11 cellular contexts compared by ENCODE assay signal in the genomic region with DNA sequence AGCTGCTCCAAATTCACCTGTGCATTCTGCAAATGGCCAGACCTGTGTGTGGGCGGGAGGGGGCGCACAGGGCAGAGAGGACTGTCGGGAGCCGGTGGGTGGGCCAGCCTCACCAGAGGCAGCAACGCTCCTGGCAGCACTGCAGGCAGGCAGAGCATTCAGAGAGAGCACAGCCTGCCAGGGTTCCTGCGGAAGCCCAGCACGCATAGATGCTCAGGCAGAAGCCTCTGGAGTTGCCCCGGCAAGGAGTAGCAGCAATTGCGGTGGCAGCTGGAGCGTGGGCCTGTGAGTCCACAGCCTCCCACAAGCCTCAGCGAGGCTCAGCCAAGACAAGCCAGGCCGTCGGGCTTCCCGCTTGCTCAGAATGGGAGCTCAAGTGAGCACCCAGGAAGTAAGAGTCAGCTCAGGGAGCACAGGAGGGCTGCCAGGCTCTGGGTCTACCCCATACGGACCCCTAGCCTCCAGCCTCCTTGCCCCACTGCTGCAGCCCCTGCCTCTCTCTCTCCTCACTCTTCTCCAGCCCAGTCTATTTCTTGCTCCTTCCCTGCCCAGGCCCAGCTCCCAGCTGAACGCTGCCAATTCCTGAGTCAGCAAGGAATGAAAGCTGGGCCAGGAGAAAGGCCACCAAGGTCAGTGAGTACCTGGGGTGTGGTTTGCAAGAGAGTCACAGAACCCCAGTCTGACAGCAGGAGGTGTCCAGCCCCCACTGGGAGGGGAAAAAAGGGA. TPM values are rescaled to one million over a fixed set of nuclear protein-coding genes. Genes with fewer than 3 reads are reported as not detected.
DNase-seq lines count a peak whose midpoint lies in the region; ATAC-seq and TF ChIP-seq lines count a peak whose summit lies in the region.
"Had no signal": no experiment of that assay in that cellular context is flagged by ENCODE, and none has a peak within 500 bp of the region (broad histone marks: within the 10 kb centered on the region; RNA-seq: fewer than 3 reads in every experiment).

No MANE protein-coding gene starts in this region.

- no peaks in the 10 kb centered on the region for H4K20me1 ChIP-seq in GM23338 (replicated peaks; ENCODE audit: insufficient read depth)

- H3K4me3 Mint-ChIP-seq in GM23338 (no peak overlapping the region), WTC11 (no peak overlapping the region)

- DNase-seq in GM23338 (ENCODE audit: low spot score) (peak; percentile 75), WTC11 (ENCODE audit: low spot score) (peak; percentile 78), kidney tubule cell (ENCODE audit: low spot score) (peak; percentile 35), aorta (no peak), ACHN (no peak)
- DNase-seq: effector CD8-positive, alpha-beta T cell; glutamatergic neuron; NCI-H446 treated with DMSO at 0.1 percent for 48 hours; stimulated activated naive CD4-positive, alpha-beta T cell treated with Interleukin-2 at 50 U/mL for 16 hours had no signal

- intact Hi-C loops in aorta (cut with DNase I), result no loop called here

- WGBS in aorta, 2 donors, result 45 to 50% methylated on average over 16 of the region's 16 CpGs

- H3K9me3 ChIP-seq in aorta (ENCODE audit: control insufficient read depth, low read length), result no peaks in the 10 kb centered on the region

- H3K4me1 Mint-ChIP-seq in GM23338 (peaks cover 10% of the 10 kb centered on the region), WTC11 (peaks cover 11% of the 10 kb centered on the region)

- TF ChIP-seq CTCF in GM23338 (conservative IDR thresholded peaks at IDR 0.05; ENCODE audit: low read depth in 2 of 2), result peak; percentile 31 to 59; a peak in 3 of 4 replicates
- no peak for TF ChIP-seq CTCF in WTC11 (IDR thresholded peaks at IDR 0.05)

- 0 out of 2 replicates have a peak, but pooled peaks cover under 1% of the 10 kb centered on the region for H3F3A ChIP-seq in GM23338 (replicated peaks; ENCODE audit: low read depth)

- no peaks in the 10 kb centered on the region for H3K79me2 ChIP-seq in GM23338 (replicated peaks; ENCODE audit: insufficient read depth)

- H3K4me1 ChIP-seq in GM23338 (ENCODE audit: insufficient read depth), result no peaks in the 10 kb centered on the region
- no peaks in the 10 kb centered on the region for H3K4me1 ChIP-seq in aorta (ENCODE audit: control insufficient read depth in 1 of 2, insufficient read depth in 2 of 2, low read length in 2 of 2)

- no peak overlapping the region for H3K27ac ChIP-seq in GM23338 (ENCODE audit: low read depth)
- no peak overlapping the region for H3K27ac ChIP-seq in aorta (ENCODE audit: low read depth in 1 of 2, low read length in 2 of 2)
- H3K27ac ChIP-seq: C4-2B had no signal

- H3K27me3 ChIP-seq in GM23338 (ENCODE audit: insufficient read depth) (no peaks in the 10 kb centered on the region), aorta (ENCODE audit: control insufficient read depth in 1 of 2, insufficient read depth in 2 of 2, low read length in 1 of 2) (no peaks in the 10 kb centered on the region)

- CTCF ChIA-PET in WTC11 (lab: Charles Lee), result interaction anchor here (0.6 to 2.6 kb wide), 7 partner anchors 13 to 142 kb away, joined by 3 to 14 read pairs (median 4); partner anchors contain the start of genes CTNS, HASPIN and SHPK

- no peak overlapping the region for H3K4me2 ChIP-seq in GM23338

- in situ Hi-C loops in ACHN (cut with HindIII; ENCODE audit: low pct_ligation_motif_present, low pct_unique_long_range_greater_than_20kb, low sequenced_read_pairs), result no loop called here

- H3K36me3 Mint-ChIP-seq in GM23338 (ENCODE audit: low read depth) (no peaks in the 10 kb centered on the region), WTC11 (no peaks in the 10 kb centered on the region)

- H3K9me3 Mint-ChIP-seq in GM23338 (no peaks in the 10 kb centered on the region), WTC11 (no peaks in the 10 kb centered on the region)

- POLR2A ChIA-PET in WTC11 (lab: Charles Lee), result interaction anchor here (0.9 to 1.0 kb wide), 2 partner anchors 9 to 17 kb away, joined by 3 to 4 read pairs; partner anchors contain the start of gene EMC6

- no peak overlapping the region for H3K27ac Mint-ChIP-seq in GM23338
- H3K27ac Mint-ChIP-seq in WTC11, result 0 out of 2 replicates have a peak overlapping the region, but pooled peaks have one; percentile 72

- H3K27me3 Mint-ChIP-seq in GM23338 (ENCODE audit: insufficient read depth, low read depth, poor library complexity), result peaks cover 2% of the 10 kb centered on the region
- no peaks in the 10 kb centered on the region; the same call in none of the 2 replicates for H3K27me3 Mint-ChIP-seq in WTC11 (ENCODE audit: low read depth)

- H3K36me3 ChIP-seq in GM23338 (ENCODE audit: insufficient read depth) (no peaks in the 10 kb centered on the region), aorta (ENCODE audit: control insufficient read depth in 1 of 2, insufficient read depth in 2 of 2, low read length in 1 of 2) (no peaks in the 10 kb centered on the region)

- ATAC-seq in GM23338 (peak; percentile 84), WTC11 (peak; percentile 87), aorta (ENCODE audit: low FRiP score) (no peak), HG02759 (IDR thresholded peaks at IDR 0.05; ENCODE audit: unreplicated experiment) (no peak)

- H3K9me2 ChIP-seq in GM23338 (ENCODE audit: insufficient read depth), result no peaks in the 10 kb centered on the region

- no peak overlapping the region for H3K4me3 ChIP-seq in GM23338
- no peak overlapping the region for H3K4me3 ChIP-seq in aorta (ENCODE audit: low read length in 2 of 2)

- no peak overlapping the region for H2AFZ ChIP-seq in GM23338

TF ChIP-seq in GM23338, 12 proteins besides CTCF, POLR2A, EP300 and RAD21 (continues in another document):
- no peak for TF ChIP-seq POLR2AphosphoS5 (IDR thresholded peaks at IDR 0.05; ENCODE audit: low read depth)

TF ChIP-seq in WTC11, 78 proteins besides CTCF, POLR2A, EP300 and RAD21:
- TF ChIP-seq ETV6 (CRISPR knock-in tag; IDR thresholded peaks at IDR 0.05), result 0 out of 2 replicates have a peak, but pooled peaks have one; percentile 25
- no peak for TF ChIP-seq FOXK1 (CRISPR knock-in tag; IDR thresholded peaks at IDR 0.05)
- no peak for TF ChIP-seq ZNF281 (CRISPR knock-in tag; IDR thresholded peaks at IDR 0.05)
TF ChIP-seq in WTC11: peak in this region for 1.

RNA-seq across cellular contexts. Expression of gene EMC6, which starts 9.6 kb away (rescaled TPM):
- total RNA-seq in GM23338 (2014; rRNA removed; shearing (Covaris generic)), result 27.6 and 48.0 TPM in 2 replicates
- 230 and 232 TPM in 2 replicates for polyA plus RNA-seq in GM23338 (2016; fragmentation: Nextera tagmentation; extraction: Ambion mirVana)
- 81.2 to 89.7 TPM (median 86.0 TPM) in 3 replicates for total RNA-seq in WTC11 (2021)
- total RNA-seq in aorta, result 10 to 100 TPM; 19.2 to 25.7 TPM
- 10 to 100 TPM; 33.1 to 48.5 TPM for polyA plus RNA-seq in aorta

RNA-seq across cellular contexts. Expression of gene TAX1BP3, which starts 9.9 kb away (rescaled TPM):
- total RNA-seq in GM23338 (2014; rRNA removed; shearing (Covaris generic)), result 113 and 134 TPM in 2 replicates
- 93.0 and 98.7 TPM in 2 replicates for polyA plus RNA-seq in GM23338 (2016; fragmentation: Nextera tagmentation; extraction: Ambion mirVana)
- 71.9 to 76.9 TPM (median 76.2 TPM) in 3 replicates for total RNA-seq in WTC11 (2021)
- 100 to 1,000 TPM; 101 to 108 TPM for total RNA-seq in aorta
- 100 to 1,000 TPM in 1 of 2 donors, 10 to 100 TPM in 1; 93.2 to 155 TPM for polyA plus RNA-seq in aorta

RNA-seq across cellular contexts. Expression of gene P2RX5, which starts 17.7 kb away (rescaled TPM):
- 11.6 and 13.6 TPM in 2 replicates for total RNA-seq in GM23338 (2014; rRNA removed; shearing (Covaris generic))
- polyA plus RNA-seq in GM23338 (2016; fragmentation: Nextera tagmentation; extraction: Ambion mirVana), result 7.4 and 7.5 TPM in 2 replicates
- total RNA-seq in WTC11 (2021), result 6.4 to 9.5 TPM (median 8.8 TPM) in 3 replicates
- 1 to 10 TPM; 1.0 to 1.3 TPM for total RNA-seq in aorta
- polyA plus RNA-seq in aorta, result 1 to 10 TPM in 1 of 2 donors, under 1 TPM in 1; 0.61 to 4.9 TPM

RNA-seq across cellular contexts. Expression of gene CTNS, which starts 41.7 kb away (rescaled TPM):
- 21.8 and 30.1 TPM in 2 replicates for total RNA-seq in GM23338 (2014; rRNA removed; shearing (Covaris generic))
- 5.9 and 6.4 TPM in 2 replicates for polyA plus RNA-seq in GM23338 (2016; fragmentation: Nextera tagmentation; extraction: Ambion mirVana)
- 10.7 to 11.9 TPM (median 11.8 TPM) in 3 replicates for total RNA-seq in WTC11 (2021)
- total RNA-seq in aorta, result 10 to 100 TPM; 10.8 to 13.8 TPM
- 10 to 100 TPM in 1 of 2 donors, 1 to 10 TPM in 1; 4.4 to 12.0 TPM for polyA plus RNA-seq in aorta

RNA-seq across cellular contexts. Expression of gene SHPK, which starts 42.2 kb away (rescaled TPM):
- 34.3 and 36.7 TPM in 2 replicates for total RNA-seq in GM23338 (2014; rRNA removed; shearing (Covaris generic))
- polyA plus RNA-seq in GM23338 (2016; fragmentation: Nextera tagmentation; extraction: Ambion mirVana) (11.3 and 11.5 TPM in 2 replicates), aorta (1 to 10 TPM; 4.3 to 6.8 TPM)
- total RNA-seq in WTC11 (2021) (29.0 to 29.3 TPM (median 29.2 TPM) in 3 replicates), aorta (10 to 100 TPM in 1 of 2 donors, 1 to 10 TPM in 1; 7.4 to 15.8 TPM)

Comparison
In these comparisons a context has a peak if more than half of its experiments do, and no peak if none do; other contexts are left out.
1. ATAC-seq: peak in GM23338 (single experiment) and WTC11 (single experiment); none in aorta (single experiment) and HG02759 (single experiment).
2. DNase-seq: peak in GM23338 (single experiment), WTC11 (single experiment) and kidney tubule cell (single experiment); none in aorta (0 of 2) and ACHN (single experiment).